ENCODE assay signal across 8 cellular contexts in the genomic region with DNA sequence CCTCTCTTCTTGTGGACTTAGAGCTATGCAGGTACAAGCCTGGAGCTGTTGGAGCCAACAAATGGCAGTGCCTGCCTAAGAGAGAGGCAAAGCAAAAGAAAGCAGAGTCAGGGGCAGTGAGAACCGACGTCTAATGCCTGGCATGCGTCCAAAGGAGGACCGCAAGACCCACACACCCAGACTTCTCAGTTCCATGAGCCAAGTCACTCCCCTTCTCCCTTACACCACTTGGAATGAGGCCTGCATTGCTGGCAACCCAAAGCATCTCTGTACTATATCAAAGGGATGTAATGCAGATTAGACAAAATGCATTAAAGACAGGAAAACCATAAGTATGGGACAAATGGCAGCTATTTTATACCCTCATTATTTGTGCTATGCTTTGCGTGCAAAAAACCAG. TPM values are rescaled to one million over a fixed set of nuclear protein-coding genes. Genes with fewer than 3 reads are reported as not detected.
DNase-seq lines count a peak whose midpoint lies in the region; ATAC-seq and TF ChIP-seq lines count a peak whose summit lies in the region.
"Had no signal": no experiment of that assay in that cellular context is flagged by ENCODE, and none has a peak within 500 bp of the region (broad histone marks: within the 10 kb centered on the region; RNA-seq: fewer than 3 reads in every experiment).

No MANE protein-coding gene starts in this region.

- no peak for DNase-seq in H9
- DNase-seq in SK-N-MC (ENCODE audit: low read depth, low spot score): peak; percentile 64
- peak; percentile 96 for DNase-seq in fibroblast of villous mesenchyme (ENCODE audit: low read depth)
- DNase-seq in gastrocnemius medialis: no peak
- no peak for DNase-seq in NCI-H526 treated with DMSO at 0.1 percent for 48 hours (lab: John Stamatoyannopoulos, UW)

- TF ChIP-seq POLR2A in gastrocnemius medialis (IDR thresholded peaks at IDR 0.05): no peak

- no peak overlapping the region for H4K91ac ChIP-seq in H9 (ENCODE audit: insufficient read length, low read depth, low read length)

- H3K36me3 ChIP-seq in SK-N-MC (ENCODE audit: insufficient read depth, low read length) (no peaks in the 10 kb centered on the region), gastrocnemius medialis (no peaks in the 10 kb centered on the region)

- no peak overlapping the region for H4K5ac ChIP-seq in H9 (ENCODE audit: insufficient read length, low read depth, low read length)

- no peak overlapping the region for H3T11ph ChIP-seq in H9 (ENCODE audit: low read length)

- intact Hi-C loops in gastrocnemius medialis (cut with DNase I; ENCODE audit: low total_unique reads): no loop called here

- H3K79me1 ChIP-seq in H9 (ENCODE audit: insufficient read depth, low read depth, low read length, poor library complexity, severe bottlenecking): no peaks in the 10 kb centered on the region

- H3K4me2 ChIP-seq in H9 (ENCODE audit: insufficient read depth, insufficient read length, low read length): no peak overlapping the region

- no peak overlapping the region for H2BK20ac ChIP-seq in H9 (ENCODE audit: low read depth, low read length, poor library complexity, severe bottlenecking)

- peak overlapping the region; percentile 36; the same call in 1 of the 2 replicates for H3K4me3 ChIP-seq in SK-N-MC
- H3K4me3 ChIP-seq in fibroblast of villous mesenchyme (ENCODE audit: low read depth, low read length): no peak overlapping the region
- no peak overlapping the region for H3K4me3 ChIP-seq in gastrocnemius medialis
- H3K4me3 ChIP-seq: upper lobe of left lung had no signal

- no peak overlapping the region for H2BK5ac ChIP-seq in H9 (ENCODE audit: insufficient read length, low read length)

- H3K79me2 ChIP-seq in H9 (ENCODE audit: insufficient read depth, low read length): no peaks in the 10 kb centered on the region

- H3K27me3 ChIP-seq in H9 (ENCODE audit: insufficient read depth, low read length) (no peaks in the 10 kb centered on the region), gastrocnemius medialis (no peaks in the 10 kb centered on the region)
- H3K27me3 ChIP-seq: upper lobe of left lung had no signal

- no peak overlapping the region for H4K8ac ChIP-seq in H9 (replicated peaks; ENCODE audit: insufficient read length, low read depth, low read length)

- peaks cover 13 to 21% of the 10 kb centered on the region in 2 experiments for H3K4me1 Mint-ChIP-seq in H9

- no peaks in the 10 kb centered on the region for H3K23me2 ChIP-seq in H9 (ENCODE audit: insufficient read length, low read depth, low read length, poor library complexity, severe bottlenecking)

- H2AK5ac ChIP-seq in H9 (ENCODE audit: insufficient read length, low read length): no peak overlapping the region

- TF ChIP-seq CTCF in H9 (conservative IDR thresholded peaks at IDR 0.05) (no peak), fibroblast of villous mesenchyme (IDR thresholded peaks at IDR 0.05; ENCODE audit: insufficient read depth, low read depth, low read length) (no peak), gastrocnemius medialis (IDR thresholded peaks at IDR 0.05 in 4 of 5, conservative IDR thresholded peaks at IDR 0.05 in 1 of 5) (no peak)

- no peaks in the 10 kb centered on the region; the same call in 1 of the 2 replicates for H3K4me1 ChIP-seq in H9 (ENCODE audit: insufficient read depth, low read length)
- H3K4me1 ChIP-seq in gastrocnemius medialis: peaks cover 69 to 86% of the 10 kb centered on the region in 2 donors

- no peak overlapping the region for H3K23ac ChIP-seq in H9 (ENCODE audit: insufficient read length, low read depth, low read length)

- H2BK12ac ChIP-seq in H9 (ENCODE audit: insufficient read length, low read depth, low read length): no peak overlapping the region

- H3K9ac ChIP-seq in H9 (ENCODE audit: extremely low read depth, insufficient read length, low read length): no peak overlapping the region
- no peak overlapping the region for H3K9ac ChIP-seq in SK-N-MC (ENCODE audit: insufficient read length)

- no peak overlapping the region for H3K14ac ChIP-seq in H9 (ENCODE audit: insufficient read depth, low read length)

- H3K4me3 Mint-ChIP-seq in H9: no peak overlapping the region

- H3K56ac ChIP-seq in H9 (ENCODE audit: insufficient read length, low read depth, low read length): no peak overlapping the region

- H4K20me1 ChIP-seq in H9 (ENCODE audit: control insufficient read depth, insufficient read depth, insufficient read length): no peaks in the 10 kb centered on the region

- in situ Hi-C loops in gastrocnemius medialis (cut with MboI; ENCODE audit: low sequenced_read_pairs in 4 of 4): no loop called here

- H3K36me3 Mint-ChIP-seq in H9 (ENCODE audit: insufficient read depth in 1 of 3, low read depth in 3 of 3): no peaks in the 10 kb centered on the region; a peak in 2 of 7 replicates

- H3K9me3 Mint-ChIP-seq in H9: no peaks in the 10 kb centered on the region

- H2BK15ac ChIP-seq in H9 (ENCODE audit: low read depth, low read length): no peak overlapping the region

- no peak overlapping the region for H2BK120ac ChIP-seq in H9 (ENCODE audit: low read depth, low read length, poor library complexity, severe bottlenecking)

- H3K4ac ChIP-seq in H9 (ENCODE audit: low read depth, low read length): no peak overlapping the region

- H2AFZ ChIP-seq in H9 (ENCODE audit: low read length): no peak overlapping the region

- H3K27ac Mint-ChIP-seq in H9: peak overlapping the region in 2 of 3 experiments; percentile 21 to 63; a peak in 3 of 7 replicates

- no CpG with 5 or more reads among the region's 5 CpGs for WGBS in H9 (ENCODE audit: extremely low coverage, insufficient read length, low lambda C conversion rate)

- H3K18ac ChIP-seq in H9 (ENCODE audit: insufficient read length, low read depth, low read length): no peak overlapping the region

- H3K9me3 ChIP-seq in H9 (ENCODE audit: control insufficient read depth, low read depth, low read length) (no peaks in the 10 kb centered on the region), SK-N-MC (ENCODE audit: low read depth, low read length) (no peaks in the 10 kb centered on the region), gastrocnemius medialis (no peaks in the 10 kb centered on the region)
- H3K9me3 ChIP-seq: upper lobe of left lung had no signal

- H3K27me3 Mint-ChIP-seq in H9 (ENCODE audit: low read depth): no peaks in the 10 kb centered on the region

- H3K27ac ChIP-seq in H9 (ENCODE audit: insufficient read length, low read depth, low read length) (no peak overlapping the region), SK-N-MC (peak overlapping the region; percentile 81; the same call in 1 of the 2 replicates), gastrocnemius medialis (peak overlapping the region in 3 of 4 donors; percentile 54 to 66 (median 65))
- H3K27ac ChIP-seq: upper lobe of left lung had no signal

- ATAC-seq in gastrocnemius medialis (no peak), HG02678 (IDR thresholded peaks at IDR 0.05; ENCODE audit: unreplicated experiment) (no peak), HG03159 (IDR thresholded peaks at IDR 0.05; ENCODE audit: unreplicated experiment) (no peak)

RNA-seq across cellular contexts. Expression of gene RNU4ATAC, which starts 49.9 kb away (rescaled TPM):
- total RNA-seq in H9 (2021) (not detected in 2 replicates), fibroblast of villous mesenchyme (under 0.01 TPM in 2 replicates), gastrocnemius medialis (not detected)
- total RNA-seq: upper lobe of left lung had no signal

Comparison
In these comparisons a context has a peak if more than half of its experiments do, and no peak if none do; other contexts are left out.
1. DNase-seq: peak in SK-N-MC (single experiment) and fibroblast of villous mesenchyme (single experiment); none in H9 (single experiment), gastrocnemius medialis (0 of 2) and NCI-H526 treated with DMSO at 0.1 percent for 48 hours (single experiment).